Comparison of ENCODE assay signal across 22 cellular contexts in the genomic region with DNA sequence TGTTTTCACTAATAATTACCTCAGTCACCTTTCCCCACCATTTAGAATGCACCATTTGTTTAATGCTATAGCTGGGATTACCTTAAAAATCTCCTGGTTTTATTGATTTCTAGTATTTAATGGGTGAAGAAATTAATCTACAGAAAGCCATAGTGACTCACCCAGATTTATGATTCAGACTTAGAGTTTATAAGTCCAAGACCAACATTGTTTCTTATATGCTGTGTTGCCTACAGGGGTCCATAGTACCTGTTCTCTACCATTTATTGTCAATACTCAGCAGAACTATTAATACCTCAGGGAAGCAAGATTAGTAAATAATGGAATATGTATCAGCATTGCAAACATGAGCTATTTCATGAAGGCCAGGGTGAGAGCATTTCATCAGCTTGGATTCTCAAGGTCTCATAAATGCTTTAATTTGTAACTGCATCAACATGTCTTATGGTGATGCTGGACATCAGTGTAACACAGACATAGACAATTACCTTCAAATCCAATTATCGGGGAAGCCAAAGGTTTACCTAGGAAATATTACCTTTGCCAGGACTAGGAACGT. TPM values are rescaled to one million over a fixed set of nuclear protein-coding genes. Genes with fewer than 3 reads are reported as not detected.
"Had no signal": no experiment of that assay in that cellular context is flagged by ENCODE, and none has a peak within 500 bp of the region (broad histone marks: within the 10 kb centered on the region; RNA-seq: fewer than 3 reads in every experiment).

No MANE protein-coding gene starts in this region.

- H3K4me3 Mint-ChIP-seq: activated naive CD4-positive, alpha-beta T cell treated with anti-CD3 and anti-CD28 coated beads, Interleukin-2, amount 10 ng/mL, durations not matched to agents 7 days and 5 days; natural killer cell treated with Interleukin-12 subunit alpha and Interleukin-12 subunit beta and Interleukin-15 and Interleukin-18, amount 100 ng/mL, for 72 hours; stimulated activated naive CD8-positive, alpha-beta T cell treated with anti-CD3 and anti-CD28 coated beads, Interleukin-15, Interleukin-2, amounts not matched to agents 100 ng/mL and 50 ng/mL, for 24 hours had no signal

- H3K36me3 Mint-ChIP-seq: activated naive CD4-positive, alpha-beta T cell treated with anti-CD3 and anti-CD28 coated beads, Interleukin-2, amount 10 ng/mL, durations not matched to agents 7 days and 5 days had no signal

- H3K9me3 Mint-ChIP-seq: activated naive CD4-positive, alpha-beta T cell treated with anti-CD3 and anti-CD28 coated beads, Interleukin-2, amount 10 ng/mL, durations not matched to agents 7 days and 5 days; natural killer cell treated with Interleukin-12 subunit alpha and Interleukin-12 subunit beta and Interleukin-15 and Interleukin-18, amount 100 ng/mL, for 72 hours; stimulated activated naive CD8-positive, alpha-beta T cell treated with anti-CD3 and anti-CD28 coated beads, Interleukin-15, Interleukin-2, amounts not matched to agents 100 ng/mL and 50 ng/mL, for 24 hours had no signal

- ATAC-seq: natural killer cell treated with Interleukin-12 subunit alpha and Interleukin-12 subunit beta and Interleukin-15 and Interleukin-18, amount 100 ng/mL, for 72 hours had no signal

- H3K27ac Mint-ChIP-seq: activated naive CD4-positive, alpha-beta T cell treated with anti-CD3 and anti-CD28 coated beads, Interleukin-2, amount 10 ng/mL, durations not matched to agents 7 days and 5 days; stimulated activated naive CD8-positive, alpha-beta T cell treated with anti-CD3 and anti-CD28 coated beads, Interleukin-15, Interleukin-2, amounts not matched to agents 100 ng/mL and 50 ng/mL, for 24 hours had no signal

- H3K4me1 Mint-ChIP-seq: activated naive CD4-positive, alpha-beta T cell treated with anti-CD3 and anti-CD28 coated beads, Interleukin-2, amount 10 ng/mL, durations not matched to agents 7 days and 5 days had no signal

- DNase-seq: activated CD4-positive, alpha-beta T cell treated with anti-CD3 and anti-CD28 coated beads for 48 hours; activated naive CD4-positive, alpha-beta T cell treated with anti-CD3 and anti-CD28 coated beads, Interleukin-2, amount 10 ng/mL, durations not matched to agents 7 days and 5 days; central memory CD4-positive, alpha-beta T cell; cortex of kidney; effector memory CD4-positive, alpha-beta T cell; hypothalamus; kidney glomerular epithelial cell; mucosa of descending colon; nucleus accumbens; sigmoid colon; stimulated activated CD4-positive, alpha-beta T cell treated with anti-CD3 and anti-CD28 coated beads, Interleukin-2, amount 100 ng/mL, for 48 hours; stimulated activated CD8-positive, alpha-beta memory T cell treated with anti-CD3 and anti-CD28 coated beads, Interleukin-4, amount 100 ng/mL, for 48 hours; T-helper 9 cell; testis had no signal

- H3K27ac ChIP-seq: testis had no signal

RNA-seq across cellular contexts. Expression of gene MS4A7, which starts 8.0 kb away (rescaled TPM):
- total RNA-seq: glomerular endothelial cell, pulmonary artery endothelial cell had no signal

RNA-seq across cellular contexts. Expression of gene MS4A14, which starts 25.9 kb away (rescaled TPM):
- total RNA-seq: glomerular endothelial cell, pulmonary artery endothelial cell had no signal

RNA-seq across cellular contexts. Expression of gene MS4A6E, which starts 43.3 kb away (rescaled TPM):
- total RNA-seq: glomerular endothelial cell; mucosa of descending colon; natural killer cell treated with Interleukin-12 subunit alpha and Interleukin-12 subunit beta and Interleukin-15 and Interleukin-18, amount 100 ng/mL, for 72 hours; pulmonary artery endothelial cell; urinary bladder had no signal
- polyA plus RNA-seq: esophagus had no signal

RNA-seq across cellular contexts. Expression of gene MS4A5, which starts 59.0 kb away (rescaled TPM):
- total RNA-seq: glomerular endothelial cell; lung; mucosa of descending colon; natural killer cell treated with Interleukin-12 subunit alpha and Interleukin-12 subunit beta and Interleukin-15 and Interleukin-18, amount 100 ng/mL, for 72 hours; pulmonary artery endothelial cell; sigmoid colon; urinary bladder had no signal
- polyA plus RNA-seq: adipose tissue, esophagus, lung, sigmoid colon, urinary bladder had no signal
